In genomic region chr4:123350726-123351125, GRCh38 we compare ENCODE assay signal across 2 cellular contexts.
TF ChIP-seq lines count a peak whose summit lies in the region.

No MANE protein-coding gene starts in this region.

TF ChIP-seq in IMR-90, 13 proteins besides CTCF, POLR2A, EP300 and RAD21:
- no peak for TF ChIP-seq MAZ (IDR thresholded peaks at IDR 0.05; ENCODE audit: borderline replicate concordance, low read depth, low read length)
- TF ChIP-seq RFX5 (IDR thresholded peaks at IDR 0.05; ENCODE audit: low read depth, low read length): no peak
- no peak for TF ChIP-seq CHD1 (IDR thresholded peaks at IDR 0.05; ENCODE audit: low read depth, low read length)

TF ChIP-seq in H1, 55 proteins besides CTCF, POLR2A, EP300 and RAD21:
- 0 out of 2 replicates have a peak, but pooled peaks have one; percentile 26 for TF ChIP-seq E2F6 (IDR thresholded peaks at IDR 0.05)
- TF ChIP-seq JUN (IDR thresholded peaks at IDR 0.05; ENCODE audit: low read depth, low read length): no peak
- TF ChIP-seq MAX (IDR thresholded peaks at IDR 0.05): peak; percentile 52; the same call in 1 of the 2 replicates
